ENCODE assay signal across 8 cellular contexts in genomic region chr1:213014642-213015041, GRCh38. TPM values are rescaled to one million over a fixed set of nuclear protein-coding genes. Genes with fewer than 3 reads are reported as not detected.
DNase-seq lines count a peak whose midpoint lies in the region; ATAC-seq and TF ChIP-seq lines count a peak whose summit lies in the region.

No MANE protein-coding gene starts in this region.

- peak overlapping the region; percentile 99 to 100 (median 99) for H3K27ac Mint-ChIP-seq in brain
- peak overlapping the region; percentile 99 for H3K27ac Mint-ChIP-seq in type B pancreatic cell

- in situ Hi-C loops in KBM-7 (cut with MboI; ENCODE audit: low pct_unique_long_range_greater_than_20kb, low sequenced_read_pairs), result no loop called here

- intact Hi-C loops in lower lobe of right lung (cut with DNase I), result no loop called here

- no peaks in the 10 kb centered on the region for H3K9me3 ChIP-seq in lower lobe of right lung

- H3K36me3 ChIP-seq in lower lobe of right lung, result peaks cover 29% of the 10 kb centered on the region

- H3K4me3 Mint-ChIP-seq in brain (peak overlapping the region; percentile 96 to 100 (median 99)), type B pancreatic cell (peak overlapping the region; percentile 99)

- H3K27me3 ChIP-seq in lower lobe of right lung (ENCODE audit: low read depth), result no peaks in the 10 kb centered on the region

- TF ChIP-seq CTCF in LNCaP clone FGC (IDR thresholded peaks at IDR 0.05; ENCODE audit: control insufficient read depth, extremely low read depth, insufficient read depth) (no peak), brain (conservative IDR thresholded peaks at IDR 0.05) (no peak), lower lobe of right lung (IDR thresholded peaks at IDR 0.05) (no peak), type B pancreatic cell (conservative IDR thresholded peaks at IDR 0.05) (no peak)

- DNase-seq in EH (ENCODE audit: low read depth) (peak; percentile 18), LNCaP clone FGC (ENCODE audit: low read depth) (no peak), lower lobe of right lung (no peak), type B pancreatic cell (ENCODE audit: extremely low spot score, unreplicated experiment) (no peak), KBM-7 (no peak), T-helper 9 cell (no peak), DMS114 treated with DMSO at 0.1 percent for 48 hours (lab: John Stamatoyannopoulos, UW; ENCODE audit: unreplicated experiment) (no peak)

- H3K4me1 Mint-ChIP-seq in brain (peaks cover 43% of the 10 kb centered on the region), type B pancreatic cell (ENCODE audit: unreplicated experiment) (peaks cover 15% of the 10 kb centered on the region)

- H3K27ac ChIP-seq in lower lobe of right lung, result peak overlapping the region; percentile 94

- H3K4me1 ChIP-seq in lower lobe of right lung, result peaks cover 19% of the 10 kb centered on the region

- ATAC-seq in lower lobe of right lung, result peak in 1 of 2 donors; percentile 10

- H3K27me3 Mint-ChIP-seq in brain (no peaks in the 10 kb centered on the region), type B pancreatic cell (no peaks in the 10 kb centered on the region)

- H3K4me3 ChIP-seq in LNCaP clone FGC (ENCODE audit: low read depth, low read length) (peak overlapping the region; percentile 79), lower lobe of right lung (peak overlapping the region; percentile 93)

- H3K36me3 Mint-ChIP-seq in brain (peaks cover 21% of the 10 kb centered on the region), type B pancreatic cell (peaks cover 6% of the 10 kb centered on the region)

- H3K9me3 Mint-ChIP-seq in brain (no peaks in the 10 kb centered on the region), type B pancreatic cell (no peaks in the 10 kb centered on the region)

RNA-seq across cellular contexts. Expression of gene ANGEL2, which starts 1.0 kb away (rescaled TPM):
- polyA plus RNA-seq in brain (ENCODE audit: insufficient read depth, low read depth, low replicate concordance), result 10.7 TPM
- total RNA-seq in lower lobe of right lung, result 36.6 TPM
- 22.2 and 36.0 TPM in 2 replicates for total RNA-seq in type B pancreatic cell (ENCODE audit: low replicate concordance)

RNA-seq across cellular contexts. Expression of gene RPS6KC1, which starts 36.4 kb away (rescaled TPM):
- 9.2 TPM for polyA plus RNA-seq in brain (ENCODE audit: insufficient read depth, low read depth, low replicate concordance)
- 18.7 TPM for total RNA-seq in lower lobe of right lung
- 15.5 and 19.2 TPM in 2 replicates for total RNA-seq in type B pancreatic cell (ENCODE audit: low replicate concordance)
